1 cellular context compared by ENCODE assay signal in genomic region chr12:113887906-113888305, GRCh38.
TF ChIP-seq lines count a peak whose summit lies in the region.

No MANE protein-coding gene starts in this region.

TF ChIP-seq in HepG2, 621 proteins besides CTCF, POLR2A, EP300 and RAD21 (continued from another document):
- TF ChIP-seq ZNF362 (CRISPR knock-in tag; IDR thresholded peaks at IDR 0.05; ENCODE audit: borderline replicate concordance) = peak; percentile 12; the same call in 1 of the 2 replicates
